Comparison of ENCODE assay signal across 1 cellular context in genomic region chr20:35984382-35984781, GRCh38.
TF ChIP-seq lines count a peak whose summit lies in the region.

No MANE protein-coding gene starts in this region.

TF ChIP-seq in IMR-90, 13 proteins besides CTCF, POLR2A, EP300 and RAD21:
- TF ChIP-seq BHLHE40 (IDR thresholded peaks at IDR 0.05; ENCODE audit: low read depth, low read length) (no peak), SMC3 (IDR thresholded peaks at IDR 0.05; ENCODE audit: low read depth, low read length) (no peak), USF2 (IDR thresholded peaks at IDR 0.05; ENCODE audit: low read depth, low read length) (no peak), FOS (IDR thresholded peaks at IDR 0.05; ENCODE audit: low read depth, low read length) (no peak), MXI1 (IDR thresholded peaks at IDR 0.05; ENCODE audit: borderline replicate concordance, low read depth, low read length) (no peak), RFX5 (IDR thresholded peaks at IDR 0.05; ENCODE audit: low read depth, low read length) (no peak), MAZ (IDR thresholded peaks at IDR 0.05; ENCODE audit: borderline replicate concordance, low read depth, low read length) (no peak), CHD1 (IDR thresholded peaks at IDR 0.05; ENCODE audit: low read depth, low read length) (no peak), CEBPB (IDR thresholded peaks at IDR 0.05; ENCODE audit: low read depth, low read length) (no peak), MAFK (IDR thresholded peaks at IDR 0.05; ENCODE audit: low read depth, low read length) (no peak), ELK1 (IDR thresholded peaks at IDR 0.05; ENCODE audit: borderline replicate concordance, low read depth, low read length) (no peak), NFE2L2 (IDR thresholded peaks at IDR 0.05; ENCODE audit: low read depth, low read length) (no peak), RCOR1 (IDR thresholded peaks at IDR 0.05; ENCODE audit: insufficient replicate concordance, low read length) (no peak)
